Comparison of ENCODE assay signal across 14 cellular contexts in genomic region chr15:77738441-77739437, GRCh38.
DNase-seq lines count a peak whose midpoint lies in the region; TF ChIP-seq lines count a peak whose summit lies in the region.
"Had no signal": no experiment of that assay in that cellular context is flagged by ENCODE, and none has a peak within 500 bp of the region (broad histone marks: within the 10 kb centered on the region; RNA-seq: fewer than 3 reads in every experiment).

No MANE protein-coding gene starts in this region.

- H4K20me1 ChIP-seq in neural progenitor cell (ENCODE audit: low read depth) (peaks cover 20% of the 10 kb centered on the region), SK-N-SH (ENCODE audit: insufficient read depth) (no peaks in the 10 kb centered on the region), mammary epithelial cell (ENCODE audit: insufficient read depth, low read length) (no peaks in the 10 kb centered on the region)

- TF ChIP-seq RAD21 in SK-N-SH (IDR thresholded peaks at IDR 0.05; ENCODE audit: low read length): no peak

- no peak overlapping the region for H2AFZ ChIP-seq in neural progenitor cell (replicated peaks)
- H2AFZ ChIP-seq in SK-N-SH (ENCODE audit: low read depth): no peak overlapping the region
- H2AFZ ChIP-seq in mammary epithelial cell (ENCODE audit: low read depth, low read length): no peak overlapping the region
- H2AFZ ChIP-seq: GM23248 had no signal

- POLR2A ChIA-PET in HEK293 (lab: Yijun Ruan, JAX): no interaction called here
- POLR2A ChIA-PET in SK-N-SH (lab: Yijun Ruan, JAX): no interaction called here

- no peaks in the 10 kb centered on the region for H3K9me2 ChIP-seq in SK-N-SH

- H3K27ac ChIP-seq in HEK293 (ENCODE audit: extremely low read depth, low read depth, low read length) (no peak overlapping the region), neural progenitor cell (no peak overlapping the region), SK-N-SH (ENCODE audit: low read depth in 2 of 2, low read length in 1 of 2) (no peak overlapping the region), adrenal gland (no peak overlapping the region), mammary epithelial cell (ENCODE audit: insufficient read depth, low read depth, low read length) (no peak overlapping the region)
- H3K27ac ChIP-seq: body of pancreas, GM23248, pancreas had no signal

- DNase-seq in NCI-H2107 treated with DMSO at 0.1 percent for 48 hours (lab: John Stamatoyannopoulos, UW; ENCODE audit: unreplicated experiment) (peak; percentile 84), RPMI8226 (peak; percentile 30), neural progenitor cell (ENCODE audit: low spot score) (peak; percentile 56), SK-N-SH (no peak), adrenal gland (no peak), NCI-H226 (no peak), mammary epithelial cell (no peak)
- DNase-seq: body of pancreas; CD4-positive, alpha-beta T cell; effector CD4-positive, alpha-beta T cell; GM23248; Kasumi-1; pancreas had no signal

- H3K9ac ChIP-seq in neural progenitor cell: no peak overlapping the region
- H3K9ac ChIP-seq in SK-N-SH: no peak overlapping the region
- H3K9ac ChIP-seq in mammary epithelial cell (ENCODE audit: insufficient read depth, low read length): no peak overlapping the region
- H3K9ac ChIP-seq: GM23248 had no signal

- TF ChIP-seq POLR2A in adrenal gland (IDR thresholded peaks at IDR 0.05): no peak

- H3K4me3 ChIP-seq in HEK293 (ENCODE audit: low read depth, low read length): no peak overlapping the region
- H3K4me3 ChIP-seq in neural progenitor cell: peak overlapping the region; percentile 39
- no peak overlapping the region for H3K4me3 ChIP-seq in SK-N-SH (ENCODE audit: low read depth in 2 of 2, low read length in 1 of 2)
- no peak overlapping the region for H3K4me3 ChIP-seq in adrenal gland
- H3K4me3 ChIP-seq in mammary epithelial cell (replicated peaks in 1 of 3; ENCODE audit: insufficient read depth in 1 of 3, low read depth in 2 of 3, low read length in 3 of 3): no peak overlapping the region
- H3K4me3 ChIP-seq: body of pancreas, GM23248, pancreas had no signal

- dilution Hi-C loops in mammary epithelial cell (cut with HindIII; ENCODE audit: low sequenced_read_pairs): loop anchor here (5.0 kb wide), 1 partner anchor 81 kb away; no protein-coding TSS in a partner anchor

- BruUV-seq in mammary epithelial cell (replicated peaks; lab: Mats Ljungman, UMichigan): no TSS peak

- intact Hi-C loops in adrenal gland (cut with DNase I) (no loop called here), mammary epithelial cell (cut with micrococcal nuclease) (no loop called here)

- no peak for TF ChIP-seq EP300 in SK-N-SH (IDR thresholded peaks at IDR 0.05; ENCODE audit: borderline replicate concordance in 1 of 2, low read depth in 1 of 2, low read length in 1 of 2)

- H3K9me3 ChIP-seq in HEK293 (ENCODE audit: control insufficient read depth, insufficient read depth, low read depth, low read length) (no peaks in the 10 kb centered on the region), neural progenitor cell (ENCODE audit: low read depth) (no peaks in the 10 kb centered on the region), SK-N-SH (no peaks in the 10 kb centered on the region), adrenal gland (replicated peaks in 1 of 3) (no peaks in the 10 kb centered on the region), mammary epithelial cell (replicated peaks; ENCODE audit: insufficient read depth, low read length) (no peaks in the 10 kb centered on the region)
- H3K9me3 ChIP-seq: body of pancreas, pancreas had no signal

- H3K4me3 Mint-ChIP-seq in neural progenitor cell: no peak overlapping the region
- H3K4me3 Mint-ChIP-seq: CD4-positive, alpha-beta T cell had no signal

- H3K9me3 Mint-ChIP-seq in neural progenitor cell: no peaks in the 10 kb centered on the region
- H3K9me3 Mint-ChIP-seq: CD4-positive, alpha-beta T cell had no signal

- no peak overlapping the region for H3K27ac Mint-ChIP-seq in neural progenitor cell
- H3K27ac Mint-ChIP-seq: CD4-positive, alpha-beta T cell had no signal

- TF ChIP-seq CTCF in HEK293 (tag by site-specific recombination; IDR thresholded peaks at IDR 0.05): no peak
- TF ChIP-seq CTCF in neural progenitor cell (IDR thresholded peaks at IDR 0.05): no peak
- TF ChIP-seq CTCF in SK-N-SH (IDR thresholded peaks at IDR 0.05): no peak
- no peak for TF ChIP-seq CTCF in adrenal gland (IDR thresholded peaks at IDR 0.05)
- no peak for TF ChIP-seq CTCF in mammary epithelial cell (conservative IDR thresholded peaks at IDR 0.05 in 1 of 2, IDR thresholded peaks at IDR 0.05 in 1 of 2; ENCODE audit: extremely low read depth in 1 of 2, insufficient read depth in 1 of 2, low read depth in 1 of 2, low read length in 2 of 2)

- CTCF ChIA-PET in HEK293 (lab: Yijun Ruan, JAX): interaction anchor here (0.5 kb wide), 1 partner anchor 1002 kb away, joined by 3 read pairs; no protein-coding TSS in a partner anchor
- CTCF ChIA-PET in SK-N-SH (lab: Yijun Ruan, JAX): interaction anchor here (1.6 to 2.9 kb wide), 2 partner anchors 22 to 82 kb away, joined by 3 to 16 read pairs; no protein-coding TSS in a partner anchor
- CTCF ChIA-PET in mammary epithelial cell (lab: Charles Lee; ENCODE audit: low non-redundant PET): no interaction called here

- H3K27me3 ChIP-seq in neural progenitor cell: peaks cover 56% of the 10 kb centered on the region
- H3K27me3 ChIP-seq in SK-N-SH (ENCODE audit: insufficient read depth): peaks cover 28% of the 10 kb centered on the region
- H3K27me3 ChIP-seq in adrenal gland: no peaks in the 10 kb centered on the region
- H3K27me3 ChIP-seq in mammary epithelial cell (ENCODE audit: insufficient read depth, low read length): peaks cover 5% of the 10 kb centered on the region
- H3K27me3 ChIP-seq: body of pancreas, pancreas had no signal

- H3F3A ChIP-seq in neural progenitor cell (ENCODE audit: low read depth): peaks cover 12% of the 10 kb centered on the region
- H3F3A ChIP-seq in SK-N-SH (replicated peaks; ENCODE audit: insufficient read depth): no peaks in the 10 kb centered on the region

- H3K36me3 Mint-ChIP-seq in neural progenitor cell: no peaks in the 10 kb centered on the region

- H3K27me3 Mint-ChIP-seq in neural progenitor cell (ENCODE audit: insufficient read depth, low read depth): peaks cover 17% of the 10 kb centered on the region

- H3K4me1 ChIP-seq in HEK293 (ENCODE audit: control insufficient read depth, insufficient read depth, low read length) (no peaks in the 10 kb centered on the region), neural progenitor cell (peaks cover 28% of the 10 kb centered on the region), SK-N-SH (ENCODE audit: control insufficient read depth in 1 of 2, insufficient read depth in 2 of 2, low read depth in 1 of 2, low read length in 1 of 2) (peaks cover 0 to 5% of the 10 kb centered on the region in 2 experiments; a peak in 2 of 4 replicates), adrenal gland (replicated peaks in 1 of 2) (no peaks in the 10 kb centered on the region), mammary epithelial cell (ENCODE audit: insufficient read depth, low read length) (no peaks in the 10 kb centered on the region)
- H3K4me1 ChIP-seq: body of pancreas, pancreas had no signal

- in situ Hi-C loops in mammary epithelial cell (cut with MboI; ENCODE audit: low sequenced_read_pairs in 2 of 2): no loop called here

- H3K36me3 ChIP-seq in HEK293 (ENCODE audit: control insufficient read depth in 2 of 2, insufficient read depth in 1 of 2, low read length in 2 of 2): no peaks in the 10 kb centered on the region
- H3K36me3 ChIP-seq in neural progenitor cell: no peaks in the 10 kb centered on the region
- H3K36me3 ChIP-seq in SK-N-SH (replicated peaks in 1 of 2; ENCODE audit: control insufficient read depth in 1 of 2, insufficient read depth in 2 of 2, low read length in 1 of 2): no peaks in the 10 kb centered on the region
- no peaks in the 10 kb centered on the region for H3K36me3 ChIP-seq in adrenal gland (replicated peaks in 1 of 2)
- no peaks in the 10 kb centered on the region for H3K36me3 ChIP-seq in mammary epithelial cell (ENCODE audit: insufficient read depth, low read length)
- H3K36me3 ChIP-seq: pancreas had no signal

- H3K79me2 ChIP-seq in neural progenitor cell (ENCODE audit: low read depth) (no peaks in the 10 kb centered on the region), SK-N-SH (ENCODE audit: insufficient read depth) (no peaks in the 10 kb centered on the region), mammary epithelial cell (ENCODE audit: insufficient read depth, low read length) (no peaks in the 10 kb centered on the region)

- peaks cover 21% of the 10 kb centered on the region for H3K4me1 Mint-ChIP-seq in neural progenitor cell

- 39% methylated on average over 13 of the region's 20 CpGs for WGBS in SK-N-SH (ENCODE audit: low lambda C conversion rate)
- WGBS in adrenal gland, 4 donors: 54 to 77% (median 64%) methylated on average over 17 to 20 of the region's 20 CpGs
- 27% methylated on average over 11 of the region's 20 CpGs for WGBS in mammary epithelial cell (ENCODE audit: low coverage, missing lambda C conversion rate)

- H3K4me2 ChIP-seq in neural progenitor cell (peak overlapping the region; percentile 80), SK-N-SH (no peak overlapping the region), mammary epithelial cell (ENCODE audit: insufficient read depth, low read depth, low read length) (no peak overlapping the region)

TF ChIP-seq in HEK293, 187 proteins besides CTCF, POLR2A, EP300 and RAD21:
- TF ChIP-seq ZIC2 (tag by site-specific recombination; IDR thresholded peaks at IDR 0.05): peak; percentile 90
- TF ChIP-seq GLI4 (tag by site-specific recombination; IDR thresholded peaks at IDR 0.05): no peak
- TF ChIP-seq ZNF366 (tag by site-specific recombination; conservative IDR thresholded peaks at IDR 0.05): peak; percentile 94

TF ChIP-seq in SK-N-SH, 30 proteins besides CTCF, POLR2A, EP300 and RAD21 (continues in another document):
- TF ChIP-seq NRF1 (IDR thresholded peaks at IDR 0.05; ENCODE audit: low read depth, low read length) (no peak), ELF1 (IDR thresholded peaks at IDR 0.05) (no peak), ZBTB33 (IDR thresholded peaks at IDR 0.05; ENCODE audit: borderline replicate concordance, low read depth) (no peak), JUND (IDR thresholded peaks at IDR 0.05) (no peak), RXRA (IDR thresholded peaks at IDR 0.05; ENCODE audit: borderline replicate concordance, low read depth) (no peak)

Comparison
In these comparisons a context has a peak if more than half of its experiments do, and no peak if none do; other contexts are left out.
1. DNase-seq: peak in NCI-H2107 treated with DMSO at 0.1 percent for 48 hours (single experiment), RPMI8226 (single experiment) and neural progenitor cell (single experiment); none in SK-N-SH (single experiment), adrenal gland (0 of 7), NCI-H226 (single experiment) and mammary epithelial cell (single experiment).